ENCODE assay signal across 19 cellular contexts in genomic region chr3:147843331-147843730, GRCh38.
"Had no signal": no experiment of that assay in that cellular context is flagged by ENCODE, and none has a peak within 500 bp of the region (broad histone marks: within the 10 kb centered on the region; RNA-seq: fewer than 3 reads in every experiment).

No MANE protein-coding gene starts in this region.

- H3K4me3 ChIP-seq: colonic mucosa, Peyer's patch had no signal

- DNase-seq: activated B cell treated with CpG ODN at 0.5 μM for 24 hours; activated CD4-positive, alpha-beta memory T cell treated with anti-CD3 and anti-CD28 coated beads for 36 hours; activated CD4-positive, alpha-beta T cell treated with anti-CD3 and anti-CD28 coated beads, Interleukin-2, amount 10 ng/mL, durations not matched to agents 7 days and 5 days; activated CD8-positive, alpha-beta memory T cell treated with anti-CD3 and anti-CD28 coated beads for 24 hours; activated gamma-delta T cell; activated naive CD4-positive, alpha-beta T cell treated with anti-CD3 and anti-CD28 coated beads for 36 hours; activated naive CD8-positive, alpha-beta T cell treated with anti-CD3 and anti-CD28 coated beads for 36 hours; activated T-cell treated with anti-CD3 and anti-CD28 coated beads, Interleukin-2, amount 50 U/mL, for 48 hours; brain microvascular endothelial cell; caudate nucleus; colonic mucosa; NCI-H1930; NCI-H2171; NCI-H2227 treated with DMSO at 0.1 percent for 48 hours; NCI-H526; NCI-H774; Peyer's patch; SHP77; T-helper 9 cell had no signal
